Comparison of ENCODE assay signal across 8 cellular contexts in the genomic region with DNA sequence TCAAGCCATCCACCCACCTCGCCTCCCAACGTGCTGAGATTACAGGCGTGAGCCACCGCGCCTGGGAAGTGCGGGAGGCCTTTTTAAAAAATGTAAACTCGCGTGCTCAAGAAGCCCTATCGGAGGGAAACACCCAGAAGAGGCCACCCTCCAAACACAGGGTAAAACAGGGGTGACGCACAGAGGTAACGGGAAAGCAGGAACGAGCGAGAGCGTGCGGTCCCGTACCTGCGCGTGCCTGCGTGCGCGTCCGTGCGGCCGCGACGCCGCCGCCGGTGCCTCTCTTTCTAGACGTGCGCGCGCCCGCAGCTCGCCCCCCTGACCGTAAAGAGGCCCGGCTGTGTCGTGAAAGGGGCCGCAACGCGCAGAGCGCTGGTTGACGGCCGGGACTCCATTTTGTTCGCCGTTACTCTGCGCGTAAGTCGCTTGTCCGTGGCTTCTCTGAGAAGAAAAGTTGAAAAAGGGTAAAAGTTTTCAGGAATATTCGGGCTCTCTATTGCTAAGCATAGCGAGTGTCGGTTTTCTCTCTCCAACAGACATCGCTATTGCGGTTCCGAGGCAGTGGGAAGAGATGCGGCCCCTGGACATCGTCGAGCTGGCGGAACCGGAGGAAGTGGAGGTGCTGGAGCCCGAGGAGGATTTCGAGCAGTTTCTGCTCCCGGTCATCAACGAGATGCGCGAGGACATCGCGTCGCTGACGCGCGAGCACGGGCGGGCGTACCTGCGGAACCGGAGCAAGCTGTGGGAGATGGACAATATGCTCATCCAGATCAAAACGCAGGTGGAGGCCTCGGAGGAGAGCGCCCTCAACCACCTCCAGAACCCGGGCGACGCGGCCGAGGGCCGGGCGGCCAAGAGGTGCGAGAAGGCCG. TPM values are rescaled to one million over a fixed set of nuclear protein-coding genes. Genes with fewer than 3 reads are reported as not detected.
DNase-seq lines count a peak whose midpoint lies in the region; FAIRE-seq and TF ChIP-seq lines count a peak whose summit lies in the region.

A gene (plus strand): TSS at position 394 of the 872 bp plus-strand sequence. CDS start 178 bp downstream, at position 572.

- peak within 1 kb of the TSS; percentile 95 for H4K8ac ChIP-seq in neuronal stem cell (ENCODE audit: low read depth, low read length)

- no peak within 1 kb of the TSS for H2BK15ac ChIP-seq in neuronal stem cell (ENCODE audit: low read length)

- H3K9me3 ChIP-seq in SJSA1 (replicated peaks) = no peaks in the 10 kb centered on the region
- H3K9me3 ChIP-seq in neuronal stem cell (replicated peaks in 1 of 2; ENCODE audit: control insufficient read depth in 2 of 2, insufficient read depth in 1 of 2, low read depth in 1 of 2, low read length in 2 of 2) = peaks cover 0 to 2% of the 10 kb centered on the region in 2 donors
- no peaks in the 10 kb centered on the region for H3K9me3 ChIP-seq in subcutaneous abdominal adipose tissue (ENCODE audit: control insufficient read depth in 5 of 5, low read length in 5 of 5)

- POLR2A ChIA-PET in HEK293T (lab: Yijun Ruan, JAX) = interaction anchor here (0.5 to 5.8 kb wide), 33 partner anchors 9 to 268 kb away, joined by 3 to 79 read pairs (median 4); a partner anchor contains a TSS

- H3K9ac ChIP-seq in neuronal stem cell (ENCODE audit: low read depth, low read length, poor library complexity) (peak within 1 kb of the TSS; percentile 99), subcutaneous abdominal adipose tissue (ENCODE audit: low read length in 5 of 5) (peak within 1 kb of the TSS; percentile 84 to 99 (median 95))

- H3K4me1 ChIP-seq in SJSA1 (replicated peaks) = peaks cover 10% of the 10 kb centered on the region
- H3K4me1 ChIP-seq in neuronal stem cell (ENCODE audit: control insufficient read depth in 2 of 2, insufficient read depth in 1 of 2, low read depth in 1 of 2, low read length in 2 of 2) = peaks cover 4 to 9% of the 10 kb centered on the region in 2 donors
- peaks cover 7 to 31% (median 24%) of the 10 kb centered on the region in 5 donors for H3K4me1 ChIP-seq in subcutaneous abdominal adipose tissue (ENCODE audit: control insufficient read depth in 5 of 5, insufficient read depth in 5 of 5, low read length in 5 of 5)

- DNase-seq in GM03348 (ENCODE audit: low spot score) = peak; percentile 99
- peak; percentile 95 for DNase-seq in HEK293T (ENCODE audit: extremely low spot score)
- peak; percentile 86 for DNase-seq in MV-4-11 (lab: John Stamatoyannopoulos, UW)
- DNase-seq in SJSA1 (ENCODE audit: low read depth in 1 of 2, low spot score in 2 of 2) = peak; percentile 80 to 87
- DNase-seq in activated naive CD4-positive, alpha-beta T cell (lab: John Stamatoyannopoulos, UW) = peak; percentile 76 to 94 (median 88)
- peak; percentile 87 to 90 for DNase-seq in frontal cortex (ENCODE audit: low spot score in 2 of 2)
- peak; percentile 88 for DNase-seq in neuronal stem cell (ENCODE audit: low spot score)

- peaks cover 26% of the 10 kb centered on the region for H3K36me3 ChIP-seq in SJSA1
- peaks cover 9 to 24% of the 10 kb centered on the region in 2 donors for H3K36me3 ChIP-seq in neuronal stem cell (replicated peaks in 1 of 2; ENCODE audit: control insufficient read depth in 2 of 2, insufficient read depth in 2 of 2, low read length in 2 of 2)
- H3K36me3 ChIP-seq in subcutaneous abdominal adipose tissue (ENCODE audit: control insufficient read depth in 5 of 5, insufficient read depth in 5 of 5, low read length in 5 of 5) = peaks cover 0 to 17% (median 12%) of the 10 kb centered on the region in 5 donors

- peak within 1 kb of the TSS; percentile 94 for H3K23ac ChIP-seq in neuronal stem cell (ENCODE audit: low read depth, low read length, poor library complexity)

- no peak for FAIRE-seq in frontal cortex (lab: Jason Lieb, UNC)

- H2BK12ac ChIP-seq in neuronal stem cell (ENCODE audit: low read length) = no peak within 1 kb of the TSS

- H2AK5ac ChIP-seq in neuronal stem cell (ENCODE audit: low read depth, low read length) = peak within 1 kb of the TSS; percentile 85

- peak within 1 kb of the TSS; percentile 81 for H3K4me2 ChIP-seq in neuronal stem cell (ENCODE audit: insufficient read depth, low read length, poor library complexity, severe bottlenecking)

- H3K27me3 ChIP-seq in SJSA1 (replicated peaks) = no peaks in the 10 kb centered on the region
- H3K27me3 ChIP-seq in neuronal stem cell (ENCODE audit: control insufficient read depth in 3 of 3, insufficient read depth in 3 of 3, low read depth in 1 of 3, low read length in 3 of 3) = no peaks in the 10 kb centered on the region
- no peaks in the 10 kb centered on the region for H3K27me3 ChIP-seq in subcutaneous abdominal adipose tissue (ENCODE audit: control insufficient read depth in 5 of 5, insufficient read depth in 4 of 5, low read length in 5 of 5)

- peak within 1 kb of the TSS; percentile 95 for H3K4ac ChIP-seq in neuronal stem cell (ENCODE audit: low read length)

- H3K27ac ChIP-seq in SJSA1 (peak within 1 kb of the TSS; percentile 71), neuronal stem cell (replicated peaks; ENCODE audit: low read length) (peak within 1 kb of the TSS; percentile 86), subcutaneous abdominal adipose tissue (ENCODE audit: low read depth, low read length) (peak within 1 kb of the TSS; percentile 95)

- no CpG with 5 or more reads among the region's 90 CpGs for WGBS in neuronal stem cell (ENCODE audit: extremely low coverage in 2 of 2, insufficient read length in 2 of 2, insufficient replicate concordance in 1 of 2), 2 donors

- peak within 1 kb of the TSS; percentile 71 for H3K4me3 ChIP-seq in SJSA1
- H3K4me3 ChIP-seq in neuronal stem cell (ENCODE audit: low read length in 2 of 2) = peak within 1 kb of the TSS; percentile 91 to 100
- peak within 1 kb of the TSS; percentile 64 to 98 (median 97) for H3K4me3 ChIP-seq in subcutaneous abdominal adipose tissue (ENCODE audit: low read depth in 1 of 5, low read length in 5 of 5)

- no peak within 1 kb of the TSS for H2BK120ac ChIP-seq in neuronal stem cell (ENCODE audit: low read depth, low read length)

- H3K79me1 ChIP-seq in neuronal stem cell (ENCODE audit: low read depth, low read length) = peaks cover 4% of the 10 kb centered on the region

- H2AFZ ChIP-seq in neuronal stem cell (ENCODE audit: low read length) = peak within 1 kb of the TSS; percentile 92

- H3K14ac ChIP-seq in neuronal stem cell (ENCODE audit: low read length) = peak within 1 kb of the TSS; percentile 75

- peak within 1 kb of the TSS; percentile 9 for H2BK5ac ChIP-seq in neuronal stem cell (ENCODE audit: low read length)

- no peak within 1 kb of the TSS for H4K91ac ChIP-seq in neuronal stem cell (ENCODE audit: low read depth, low read length, poor library complexity)

- CTCF ChIA-PET in HEK293T (lab: Yijun Ruan, JAX) = interaction anchor here (0.6 kb wide), 1 partner anchor 198 kb away, joined by 3 read pairs; no protein-coding TSS in a partner anchor

- peak within 1 kb of the TSS; percentile 93 for H3K18ac ChIP-seq in neuronal stem cell (ENCODE audit: low read length)

TF ChIP-seq in HEK293T, 16 proteins besides CTCF, POLR2A, EP300 and RAD21:
- TF ChIP-seq L3MBTL2 (conservative IDR thresholded peaks at IDR 0.05) = peak; percentile 97
- TF ChIP-seq ZNF384 (IDR thresholded peaks at IDR 0.05) = no peak
- TF ChIP-seq CTBP1 (IDR thresholded peaks at IDR 0.05; ENCODE audit: borderline replicate concordance) = no peak
- no peak for TF ChIP-seq SUZ12 (IDR thresholded peaks at IDR 0.05)

RNA-seq across cellular contexts. Expression of the gene that starts here (rescaled TPM):
- 65.2 and 84.8 TPM in 2 replicates for total RNA-seq in SJSA1 (2014; rRNA removed; shearing (Covaris generic))
- total RNA-seq in frontal cortex = 83.2 TPM
- polyA plus RNA-seq in neuronal stem cell (2013, experiment 1 of 2) = 198 TPM
- 203 TPM for polyA plus RNA-seq in neuronal stem cell (2013, experiment 2 of 2)

Comparison
In these comparisons a context has a peak if more than half of its experiments do, and no peak if none do; other contexts are left out.
1. Peak in every context shown above with its lines: DNase-seq, H3K4me3 ChIP-seq and H3K27ac ChIP-seq.